In genomic region chr13:113298001-113298945, GRCh38 we compare ENCODE assay signal across 8 cellular contexts.
DNase-seq lines count a peak whose midpoint lies in the region; ATAC-seq and TF ChIP-seq lines count a peak whose summit lies in the region.

No MANE protein-coding gene starts in this region.

- H3K4me3 ChIP-seq in GM08714 (ENCODE audit: low read length), result peak overlapping the region; percentile 88
- H3K4me3 ChIP-seq in NT2/D1 (ENCODE audit: insufficient read length, low read depth), result peak overlapping the region; percentile 81
- H3K4me3 ChIP-seq in endocrine pancreas (ENCODE audit: control insufficient read depth, insufficient read depth, low read length), result peak overlapping the region; percentile 82
- H3K4me3 ChIP-seq in neuron (ENCODE audit: low read length), result peak overlapping the region; percentile 76

- no peak for DNase-seq in NT2/D1 (ENCODE audit: low read depth, low spot score)
- no peak for DNase-seq in GM10248 (ENCODE audit: extremely low spot score)
- no peak for DNase-seq in activated gamma-delta T cell treated with Interleukin-2 at 50 U/mL for 16 hours

- no peaks in the 10 kb centered on the region for H3K4me1 ChIP-seq in NT2/D1 (ENCODE audit: insufficient read depth, insufficient read length)
- no peaks in the 10 kb centered on the region for H3K4me1 ChIP-seq in endocrine pancreas (ENCODE audit: control insufficient read depth, insufficient read depth, low read length)
- peaks cover 13% of the 10 kb centered on the region for H3K4me1 ChIP-seq in neuron (ENCODE audit: insufficient read depth, low read length)

- ATAC-seq in GM19463 (IDR thresholded peaks at IDR 0.05; ENCODE audit: unreplicated experiment), result no peak
- ATAC-seq in HG03342 (IDR thresholded peaks at IDR 0.05; ENCODE audit: unreplicated experiment), result no peak

- TF ChIP-seq CTCF in GM10248 (IDR thresholded peaks at IDR 0.05; ENCODE audit: control extremely low read depth, extremely low read depth, low read depth, missing control alignments), result no peak

- H3K27me3 ChIP-seq in NT2/D1 (ENCODE audit: insufficient read depth, insufficient read length) (no peaks in the 10 kb centered on the region), endocrine pancreas (ENCODE audit: control insufficient read depth, insufficient read depth, low read length) (no peaks in the 10 kb centered on the region), neuron (ENCODE audit: insufficient read depth, low read length) (no peaks in the 10 kb centered on the region)

- H3K9me3 ChIP-seq in NT2/D1 (ENCODE audit: insufficient read depth, low read length) (no peaks in the 10 kb centered on the region), endocrine pancreas (ENCODE audit: control insufficient read depth, low read length) (no peaks in the 10 kb centered on the region), neuron (ENCODE audit: low read length) (no peaks in the 10 kb centered on the region)

- POLR2A ChIA-PET in GM10248 (lab: Yijun Ruan, JAX), result interaction anchor here (0.7 to 1.1 kb wide), 2 partner anchors 10 to 353 kb away, joined by 3 to 4 read pairs; no protein-coding TSS in a partner anchor

- H2AFZ ChIP-seq in neuron (ENCODE audit: low read depth, low read length), result no peak overlapping the region

- H3K36me3 ChIP-seq in NT2/D1 (ENCODE audit: insufficient read depth, insufficient read length, low read length) (peaks cover 10% of the 10 kb centered on the region), endocrine pancreas (ENCODE audit: control insufficient read depth, insufficient read depth, low read length) (no peaks in the 10 kb centered on the region), neuron (ENCODE audit: insufficient read depth, low read length) (peaks cover 2% of the 10 kb centered on the region)

- H3K9ac ChIP-seq in NT2/D1 (ENCODE audit: insufficient read length, low read depth) (peak overlapping the region; percentile 86), endocrine pancreas (ENCODE audit: control insufficient read depth, insufficient read depth, low read length) (peak overlapping the region; percentile 97)

- CTCF ChIA-PET in GM10248 (lab: Yijun Ruan, JAX), result interaction anchor here (1.3 to 1.6 kb wide), 2 partner anchors 19 to 49 kb away, joined by 3 to 5 read pairs; no protein-coding TSS in a partner anchor
